ENCODE assay signal across 1 cellular context in the genomic region with DNA sequence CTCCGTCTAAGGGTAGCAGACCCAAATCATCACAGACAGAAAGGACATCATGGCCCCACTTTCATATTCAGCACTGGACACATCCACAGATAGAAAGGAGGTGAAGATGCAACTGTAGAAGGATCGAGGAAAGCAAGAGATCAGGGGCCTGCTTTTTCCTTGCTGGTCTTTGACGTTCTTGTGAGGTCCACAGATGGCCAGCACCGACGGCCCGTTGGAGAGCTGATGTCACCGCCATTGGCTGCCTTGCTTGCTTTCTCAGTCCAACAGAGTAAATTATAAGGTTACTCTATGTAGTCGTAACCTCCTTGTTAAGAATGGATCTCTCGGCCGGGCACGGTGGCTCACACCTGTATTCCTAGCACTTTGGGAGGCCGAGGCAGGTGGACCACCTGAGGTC.
TF ChIP-seq lines count a peak whose summit lies in the region.

No MANE protein-coding gene starts in this region.

TF ChIP-seq in WTC11, 78 proteins besides CTCF, POLR2A, EP300 and RAD21 (continued from another document):
- no peak for TF ChIP-seq RORB (CRISPR knock-in tag; IDR thresholded peaks at IDR 0.05)
- TF ChIP-seq, protein P1, sequence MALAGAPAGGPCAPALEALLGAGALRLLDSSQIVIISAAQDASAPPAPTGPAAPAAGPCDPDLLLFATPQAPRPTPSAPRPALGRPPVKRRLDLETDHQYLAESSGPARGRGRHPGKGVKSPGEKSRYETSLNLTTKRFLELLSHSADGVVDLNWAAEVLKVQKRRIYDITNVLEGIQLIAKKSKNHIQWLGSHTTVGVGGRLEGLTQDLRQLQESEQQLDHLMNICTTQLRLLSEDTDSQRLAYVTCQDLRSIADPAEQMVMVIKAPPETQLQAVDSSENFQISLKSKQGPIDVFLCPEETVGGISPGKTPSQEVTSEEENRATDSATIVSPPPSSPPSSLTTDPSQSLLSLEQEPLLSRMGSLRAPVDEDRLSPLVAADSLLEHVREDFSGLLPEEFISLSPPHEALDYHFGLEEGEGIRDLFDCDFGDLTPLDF (CRISPR knock-in tag; IDR thresholded peaks at IDR 0.05): no peak
- TF ChIP-seq, protein P2, sequence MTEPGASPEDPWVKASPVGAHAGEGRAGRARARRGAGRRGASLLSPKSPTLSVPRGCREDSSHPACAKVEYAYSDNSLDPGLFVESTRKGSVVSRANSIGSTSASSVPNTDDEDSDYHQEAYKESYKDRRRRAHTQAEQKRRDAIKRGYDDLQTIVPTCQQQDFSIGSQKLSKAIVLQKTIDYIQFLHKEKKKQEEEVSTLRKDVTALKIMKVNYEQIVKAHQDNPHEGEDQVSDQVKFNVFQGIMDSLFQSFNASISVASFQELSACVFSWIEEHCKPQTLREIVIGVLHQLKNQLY (CRISPR knock-in tag; IDR thresholded peaks at IDR 0.05): no peak
- TF ChIP-seq, protein P3, sequence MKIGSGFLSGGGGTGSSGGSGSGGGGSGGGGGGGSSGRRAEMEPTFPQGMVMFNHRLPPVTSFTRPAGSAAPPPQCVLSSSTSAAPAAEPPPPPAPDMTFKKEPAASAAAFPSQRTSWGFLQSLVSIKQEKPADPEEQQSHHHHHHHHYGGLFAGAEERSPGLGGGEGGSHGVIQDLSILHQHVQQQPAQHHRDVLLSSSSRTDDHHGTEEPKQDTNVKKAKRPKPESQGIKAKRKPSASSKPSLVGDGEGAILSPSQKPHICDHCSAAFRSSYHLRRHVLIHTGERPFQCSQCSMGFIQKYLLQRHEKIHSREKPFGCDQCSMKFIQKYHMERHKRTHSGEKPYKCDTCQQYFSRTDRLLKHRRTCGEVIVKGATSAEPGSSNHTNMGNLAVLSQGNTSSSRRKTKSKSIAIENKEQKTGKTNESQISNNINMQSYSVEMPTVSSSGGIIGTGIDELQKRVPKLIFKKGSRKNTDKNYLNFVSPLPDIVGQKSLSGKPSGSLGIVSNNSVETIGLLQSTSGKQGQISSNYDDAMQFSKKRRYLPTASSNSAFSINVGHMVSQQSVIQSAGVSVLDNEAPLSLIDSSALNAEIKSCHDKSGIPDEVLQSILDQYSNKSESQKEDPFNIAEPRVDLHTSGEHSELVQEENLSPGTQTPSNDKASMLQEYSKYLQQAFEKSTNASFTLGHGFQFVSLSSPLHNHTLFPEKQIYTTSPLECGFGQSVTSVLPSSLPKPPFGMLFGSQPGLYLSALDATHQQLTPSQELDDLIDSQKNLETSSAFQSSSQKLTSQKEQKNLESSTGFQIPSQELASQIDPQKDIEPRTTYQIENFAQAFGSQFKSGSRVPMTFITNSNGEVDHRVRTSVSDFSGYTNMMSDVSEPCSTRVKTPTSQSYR (CRISPR knock-in tag; IDR thresholded peaks at IDR 0.05): no peak
